ENCODE assay signal across 22 cellular contexts in genomic region chr11:128766687-128767086, GRCh38.
DNase-seq lines count a peak whose midpoint lies in the region; ATAC-seq, FAIRE-seq and TF ChIP-seq lines count a peak whose summit lies in the region.
"Had no signal": no experiment of that assay in that cellular context is flagged by ENCODE, and none has a peak within 500 bp of the region (broad histone marks: within the 10 kb centered on the region; RNA-seq: fewer than 3 reads in every experiment).

No MANE protein-coding gene starts in this region.

- H3K9me3 ChIP-seq in astrocyte (ENCODE audit: insufficient read depth, low read depth, low read length) (no peaks in the 10 kb centered on the region), hepatocyte (ENCODE audit: low read depth) (no peaks in the 10 kb centered on the region), thoracic aorta (no peaks in the 10 kb centered on the region)
- H3K9me3 ChIP-seq: mucosa of descending colon had no signal

- peak overlapping the region; percentile 14 for H3K9ac ChIP-seq in astrocyte (ENCODE audit: low read length)
- H3K9ac ChIP-seq: neural progenitor cell had no signal

- POLR2A ChIA-PET in activated CD4-positive, alpha-beta T cell treated with anti-CD3 and anti-CD28 coated beads, Interleukin-2, amount 10 ng/mL, durations not matched to agents 7 days and 5 days (lab: Charles Lee) = interaction anchor here (0.5 kb wide), 1 partner anchor 117 kb away, joined by 3 read pairs; no protein-coding TSS in a partner anchor

- H3K9me2 ChIP-seq in hepatocyte (replicated peaks; ENCODE audit: insufficient read depth) = no peaks in the 10 kb centered on the region

- H2AFZ ChIP-seq in astrocyte (ENCODE audit: low read depth, low read length) (no peak overlapping the region), hepatocyte (no peak overlapping the region)
- H2AFZ ChIP-seq: neural progenitor cell, PC-9 had no signal

- no peak for DNase-seq in activated CD4-positive, alpha-beta T cell treated with anti-CD3 and anti-CD28 coated beads, Interleukin-2, amount 10 ng/mL, durations not matched to agents 7 days and 5 days
- no peak for DNase-seq in activated CD4-positive, alpha-beta T cell treated with anti-CD3 and anti-CD28 coated beads for 4 hours
- no peak for DNase-seq in astrocyte (ENCODE audit: low read depth)
- no peak for DNase-seq in hepatocyte (ENCODE audit: low spot score)
- DNase-seq in thoracic aorta (ENCODE audit: low spot score) = no peak
- no peak for DNase-seq in immature natural killer cell
- DNase-seq in stimulated activated CD4-positive, alpha-beta T cell treated with anti-CD3 and anti-CD28 coated beads, Interleukin-4, amount 100 ng/mL, for 24 hours = no peak
- no peak for DNase-seq in D721Med (ENCODE audit: insufficient read length, low spot score)
- DNase-seq: activated CD4-positive, alpha-beta memory T cell treated with anti-CD3 and anti-CD28 coated beads, Interleukin-2, amount 10 ng/mL, durations not matched to agents 7 days and 5 days; activated naive CD4-positive, alpha-beta T cell treated with anti-CD3 and anti-CD28 coated beads, Interleukin-2, amount 10 ng/mL, durations not matched to agents 7 days and 5 days; DMS79 treated with DMSO at 0.1 percent for 48 hours; H9; mucosa of descending colon; NCI-H524 treated with DMSO at 0.1 percent for 48 hours; PC-9; stimulated activated CD4-positive, alpha-beta T cell treated with anti-CD3 and anti-CD28 coated beads, Interleukin-15, amount 100 ng/mL, for 24 hours; T-helper 2 cell; WERI-Rb-1 had no signal

- no peak overlapping the region for H3K27ac ChIP-seq in astrocyte (ENCODE audit: low read depth, low read length)
- H3K27ac ChIP-seq in hepatocyte = peak overlapping the region; percentile 53
- peak overlapping the region; percentile 15 to 69 for H3K27ac ChIP-seq in thoracic aorta
- H3K27ac ChIP-seq: neural progenitor cell, PC-9, WERI-Rb-1 had no signal

- FAIRE-seq in astrocyte (lab: Jason Lieb, UNC) (no peak), D721Med (lab: Jason Lieb, UNC) (no peak)
- FAIRE-seq: colon, HepG2 had no signal

- H3K9me3 Mint-ChIP-seq in activated CD4-positive, alpha-beta T cell treated with anti-CD3 and anti-CD28 coated beads, Interleukin-2, amount 10 ng/mL, durations not matched to agents 7 days and 5 days = no peaks in the 10 kb centered on the region
- no peaks in the 10 kb centered on the region for H3K9me3 Mint-ChIP-seq in astrocyte (ENCODE audit: unreplicated experiment)
- H3K9me3 Mint-ChIP-seq in immature natural killer cell = no peaks in the 10 kb centered on the region
- H3K9me3 Mint-ChIP-seq: activated CD4-positive, alpha-beta memory T cell treated with anti-CD3 and anti-CD28 coated beads, Interleukin-2, amount 10 ng/mL, durations not matched to agents 7 days and 5 days; activated naive CD4-positive, alpha-beta T cell treated with anti-CD3 and anti-CD28 coated beads, Interleukin-2, amount 10 ng/mL, durations not matched to agents 7 days and 5 days; H9; neural progenitor cell; stimulated activated memory B cell treated with anti-CD40 and anti-IgM and Interleukin-4, amounts not matched to agents 10 μg/mL and 1 μg/mL and 100 μg/mL, for 72 hours had no signal

- CTCF ChIA-PET in activated CD4-positive, alpha-beta T cell treated with anti-CD3 and anti-CD28 coated beads, Interleukin-2, amount 10 ng/mL, durations not matched to agents 7 days and 5 days (lab: Charles Lee) = interaction anchor here (1.1 to 1.3 kb wide), 3 partner anchors 9 to 13 kb away, joined by 3 to 6 read pairs (median 4); no protein-coding TSS in a partner anchor

- 81% methylated on average over 12 of the region's 12 CpGs for WGBS in hepatocyte (ENCODE audit: low lambda C conversion rate, missing lambda C conversion rate)

- H3K4me3 ChIP-seq in astrocyte (ENCODE audit: insufficient read depth, low read depth, low read length) = no peak overlapping the region
- H3K4me3 ChIP-seq in hepatocyte = no peak overlapping the region
- no peak overlapping the region for H3K4me3 ChIP-seq in thoracic aorta
- H3K4me3 ChIP-seq: mucosa of descending colon, neural progenitor cell, PC-9 had no signal

- no peak for ATAC-seq in thoracic aorta (ENCODE audit: insufficient number of reproducible peaks, low FRiP score, low read depth)
- ATAC-seq: HepG2; mucosa of descending colon; stimulated activated memory B cell treated with anti-CD40 and anti-IgM and Interleukin-4, amounts not matched to agents 10 μg/mL and 1 μg/mL and 100 μg/mL, for 72 hours had no signal

- TF ChIP-seq CTCF in astrocyte (IDR thresholded peaks at IDR 0.05; ENCODE audit: insufficient read depth, low read depth, low read length) (no peak), hepatocyte (IDR thresholded peaks at IDR 0.05; ENCODE audit: poor library complexity) (no peak), thoracic aorta (IDR thresholded peaks at IDR 0.05) (no peak), D721Med (IDR thresholded peaks at IDR 0.05; ENCODE audit: insufficient read depth, missing control alignments) (no peak)

- H3K27ac Mint-ChIP-seq in activated CD4-positive, alpha-beta T cell treated with anti-CD3 and anti-CD28 coated beads, Interleukin-2, amount 10 ng/mL, durations not matched to agents 7 days and 5 days = peak overlapping the region; percentile 31
- no peak overlapping the region for H3K27ac Mint-ChIP-seq in astrocyte (ENCODE audit: unreplicated experiment)
- H3K27ac Mint-ChIP-seq in immature natural killer cell = peak overlapping the region in 2 of 6 donors; percentile 65 to 70
- H3K27ac Mint-ChIP-seq: activated CD4-positive, alpha-beta memory T cell treated with anti-CD3 and anti-CD28 coated beads, Interleukin-2, amount 10 ng/mL, durations not matched to agents 7 days and 5 days; H9 had no signal

- H3K4me2 ChIP-seq in astrocyte (ENCODE audit: low read length) (no peak overlapping the region), hepatocyte (no peak overlapping the region)
- H3K4me2 ChIP-seq: neural progenitor cell, PC-9 had no signal

- H3K36me3 ChIP-seq in astrocyte (ENCODE audit: insufficient read depth, low read length) = peaks cover 3% of the 10 kb centered on the region
- H3K36me3 ChIP-seq in hepatocyte (replicated peaks; ENCODE audit: insufficient read depth, low read depth) = no peaks in the 10 kb centered on the region
- peaks cover 3% of the 10 kb centered on the region for H3K36me3 ChIP-seq in thoracic aorta
- H3K36me3 ChIP-seq: neural progenitor cell, WERI-Rb-1 had no signal

- H3K4me1 ChIP-seq in astrocyte (ENCODE audit: insufficient read depth, low read length) (peaks cover 24% of the 10 kb centered on the region), hepatocyte (ENCODE audit: insufficient read depth) (peaks cover 4% of the 10 kb centered on the region), thoracic aorta (ENCODE audit: control insufficient read depth in 1 of 2, low read depth in 2 of 2) (peaks cover 13 to 57% of the 10 kb centered on the region in 2 donors)

- no peaks in the 10 kb centered on the region for H3K27me3 Mint-ChIP-seq in activated CD4-positive, alpha-beta T cell treated with anti-CD3 and anti-CD28 coated beads, Interleukin-2, amount 10 ng/mL, durations not matched to agents 7 days and 5 days
- H3K27me3 Mint-ChIP-seq in astrocyte (ENCODE audit: low read depth, unreplicated experiment) = no peaks in the 10 kb centered on the region
- peaks cover 0 to 4% (median 1%) of the 10 kb centered on the region in 3 donors for H3K27me3 Mint-ChIP-seq in immature natural killer cell (ENCODE audit: low read depth in 3 of 3)
- H3K27me3 Mint-ChIP-seq: activated CD4-positive, alpha-beta memory T cell treated with anti-CD3 and anti-CD28 coated beads, Interleukin-2, amount 10 ng/mL, durations not matched to agents 7 days and 5 days; activated naive CD4-positive, alpha-beta T cell treated with anti-CD3 and anti-CD28 coated beads, Interleukin-2, amount 10 ng/mL, durations not matched to agents 7 days and 5 days; stimulated activated memory B cell treated with anti-CD40 and anti-IgM and Interleukin-4, amounts not matched to agents 10 μg/mL and 1 μg/mL and 100 μg/mL, for 72 hours had no signal

- no peaks in the 10 kb centered on the region for H3K27me3 ChIP-seq in astrocyte (ENCODE audit: insufficient read depth, low read length)
- H3K27me3 ChIP-seq in hepatocyte = no peaks in the 10 kb centered on the region
- H3K27me3 ChIP-seq in thoracic aorta (replicated peaks; ENCODE audit: insufficient read depth) = no peaks in the 10 kb centered on the region
- H3K27me3 ChIP-seq: neural progenitor cell had no signal

- no peaks in the 10 kb centered on the region for H3K79me2 ChIP-seq in astrocyte (ENCODE audit: insufficient read depth, low read length)
- H3K79me2 ChIP-seq in hepatocyte = no peaks in the 10 kb centered on the region

- H3K4me1 Mint-ChIP-seq in activated CD4-positive, alpha-beta T cell treated with anti-CD3 and anti-CD28 coated beads, Interleukin-2, amount 10 ng/mL, durations not matched to agents 7 days and 5 days = peaks cover 32% of the 10 kb centered on the region
- peaks cover 21% of the 10 kb centered on the region for H3K4me1 Mint-ChIP-seq in astrocyte (ENCODE audit: low read depth, unreplicated experiment)
- H3K4me1 Mint-ChIP-seq in immature natural killer cell = peaks cover 43 to 66% of the 10 kb centered on the region in 2 donors
- H3K4me1 Mint-ChIP-seq: stimulated activated memory B cell treated with anti-CD40 and anti-IgM and Interleukin-4, amounts not matched to agents 10 μg/mL and 1 μg/mL and 100 μg/mL, for 72 hours had no signal

- H3K4me3 Mint-ChIP-seq in activated CD4-positive, alpha-beta T cell treated with anti-CD3 and anti-CD28 coated beads, Interleukin-2, amount 10 ng/mL, durations not matched to agents 7 days and 5 days = no peak overlapping the region
- H3K4me3 Mint-ChIP-seq in astrocyte (ENCODE audit: unreplicated experiment) (no peak overlapping the region), immature natural killer cell (no peak overlapping the region)
- H3K4me3 Mint-ChIP-seq: activated CD4-positive, alpha-beta memory T cell treated with anti-CD3 and anti-CD28 coated beads, Interleukin-2, amount 10 ng/mL, durations not matched to agents 7 days and 5 days; activated naive CD4-positive, alpha-beta T cell treated with anti-CD3 and anti-CD28 coated beads, Interleukin-2, amount 10 ng/mL, durations not matched to agents 7 days and 5 days; H9; neural progenitor cell; stimulated activated memory B cell treated with anti-CD40 and anti-IgM and Interleukin-4, amounts not matched to agents 10 μg/mL and 1 μg/mL and 100 μg/mL, for 72 hours had no signal

- H3K36me3 Mint-ChIP-seq in activated CD4-positive, alpha-beta T cell treated with anti-CD3 and anti-CD28 coated beads, Interleukin-2, amount 10 ng/mL, durations not matched to agents 7 days and 5 days (ENCODE audit: low read depth) = peaks cover 65% of the 10 kb centered on the region
- peaks cover 25% of the 10 kb centered on the region for H3K36me3 Mint-ChIP-seq in astrocyte (ENCODE audit: low read depth, unreplicated experiment)
- H3K36me3 Mint-ChIP-seq in immature natural killer cell = peaks cover 11 to 55% (median 25%) of the 10 kb centered on the region in 3 donors
- H3K36me3 Mint-ChIP-seq: neural progenitor cell had no signal

- H4K20me1 ChIP-seq in astrocyte (ENCODE audit: insufficient read depth, low read length) = no peaks in the 10 kb centered on the region
- H4K20me1 ChIP-seq in hepatocyte (ENCODE audit: insufficient read depth, poor library complexity, severe bottlenecking) = no peaks in the 10 kb centered on the region
